In the genomic region with DNA sequence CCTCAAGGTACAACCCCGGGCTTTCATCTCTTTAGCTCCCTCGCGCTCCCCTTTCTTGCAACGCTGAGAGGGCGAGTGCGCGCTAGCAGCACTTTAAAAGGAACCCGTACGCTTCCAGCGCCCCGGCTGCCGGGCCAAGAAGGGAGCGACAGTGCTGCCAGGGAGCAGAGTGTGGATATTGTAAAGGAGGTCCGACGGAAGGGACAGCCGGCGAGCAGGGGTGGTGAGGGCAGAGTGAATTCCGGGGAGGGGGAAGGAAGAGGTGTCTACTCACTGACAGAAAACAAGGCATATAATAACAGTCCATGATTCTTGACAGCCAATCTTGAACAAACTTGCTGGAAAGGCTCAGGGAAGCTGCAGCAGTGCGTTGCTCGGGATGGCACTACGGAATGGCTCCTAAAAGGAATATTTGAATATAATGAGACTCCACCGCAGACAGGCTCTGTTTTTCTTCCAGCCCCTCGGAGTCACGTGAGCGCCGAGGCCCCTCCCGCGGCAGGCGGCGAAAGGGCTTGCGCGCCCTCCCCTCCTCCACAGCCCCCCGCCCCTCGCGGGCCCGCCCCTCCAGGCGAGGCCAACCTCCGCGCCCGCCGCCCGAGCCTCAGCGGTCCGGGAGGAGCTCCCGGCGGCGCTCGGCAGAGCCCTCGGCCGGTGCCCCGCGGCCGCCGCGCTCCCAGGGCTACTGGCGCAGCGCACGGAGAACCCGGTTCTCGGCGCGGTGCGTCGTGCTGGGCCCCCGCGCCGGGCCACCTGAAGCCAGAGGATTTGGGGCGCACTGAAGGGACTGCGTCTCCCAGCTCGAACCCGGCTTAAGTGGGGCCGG, we compare ENCODE assay signal across 8 cellular contexts. TPM values are rescaled to one million over a fixed set of nuclear protein-coding genes. Genes with fewer than 3 reads are reported as not detected.
DNase-seq lines count a peak whose midpoint lies in the region; ATAC-seq, FAIRE-seq and TF ChIP-seq lines count a peak whose summit lies in the region.

No MANE protein-coding gene starts in this region.

- H3F3A ChIP-seq in GM23338 (replicated peaks; ENCODE audit: low read depth) (peaks cover 17% of the 10 kb centered on the region), PC-3 (ENCODE audit: low read length, unreplicated experiment) (no peaks in the 10 kb centered on the region)

- no peaks in the 10 kb centered on the region; the same call in 1 of the 2 replicates for H4K20me1 ChIP-seq in GM23338 (replicated peaks; ENCODE audit: insufficient read depth)
- H4K20me1 ChIP-seq in PC-3 (ENCODE audit: low read length): no peaks in the 10 kb centered on the region

- H3K27ac ChIP-seq in GM23338 (ENCODE audit: low read depth) (no peak overlapping the region), PC-3 (ENCODE audit: low read length) (peak overlapping the region; percentile 31; the same call in 1 of the 2 replicates), colonic mucosa (peak overlapping the region; percentile 81), kidney (ENCODE audit: low read depth in 2 of 2, low read length in 2 of 2) (peak overlapping the region; percentile 86 to 91), skeletal muscle tissue (ENCODE audit: low read depth, low read length) (peak overlapping the region; percentile 72)

- DNase-seq in AG09319 (ENCODE audit: extremely low read depth, low read depth) (peak; percentile 73), GM23338 (ENCODE audit: low spot score) (peak; percentile 86), PC-3 (peak; percentile 88), colonic mucosa (peak; percentile 88), kidney (peak; percentile 97)

- H3K36me3 Mint-ChIP-seq in GM23338 (ENCODE audit: low read depth): peaks cover 3% of the 10 kb centered on the region; the same call in 1 of the 3 replicates

- TSS peak; percentile 66 for BruUV-seq in PC-3 (replicated peaks; lab: Mats Ljungman, UMichigan)

- no peaks in the 10 kb centered on the region for H3K36me3 ChIP-seq in GM23338 (ENCODE audit: insufficient read depth)
- no peaks in the 10 kb centered on the region for H3K36me3 ChIP-seq in PC-3 (ENCODE audit: low read depth, low read length)
- H3K36me3 ChIP-seq in colonic mucosa: no peaks in the 10 kb centered on the region
- H3K36me3 ChIP-seq in kidney (ENCODE audit: control insufficient read depth in 1 of 2, insufficient read depth in 2 of 2, low read length in 2 of 2): peaks cover 0 to 6% of the 10 kb centered on the region in 2 donors
- peaks cover 0 to 6% (median 4%) of the 10 kb centered on the region in 3 donors for H3K36me3 ChIP-seq in skeletal muscle tissue (ENCODE audit: control insufficient read depth in 3 of 3, insufficient read depth in 3 of 3, low read length in 3 of 3)

- H3K4me3 ChIP-seq in GM23338 (peak overlapping the region; percentile 91), PC-3 (ENCODE audit: low read length) (peak overlapping the region; percentile 91), colonic mucosa (peak overlapping the region; percentile 50), kidney (ENCODE audit: low read length in 2 of 2) (peak overlapping the region; percentile 76 to 98), skeletal muscle tissue (ENCODE audit: low read length in 3 of 3) (peak overlapping the region; percentile 72 to 81 (median 80))

- peaks cover 9% of the 10 kb centered on the region; the same call in 1 of the 3 replicates for H3K9me3 Mint-ChIP-seq in GM23338

- TF ChIP-seq CTCF in AG09319 (IDR thresholded peaks at IDR 0.05; ENCODE audit: low read depth, low read length): no peak
- no peak for TF ChIP-seq CTCF in GM23338 (conservative IDR thresholded peaks at IDR 0.05; ENCODE audit: low read depth in 2 of 2)
- no peak for TF ChIP-seq CTCF in PC-3 (conservative IDR thresholded peaks at IDR 0.05; ENCODE audit: low read depth, low read length)
- no peak for TF ChIP-seq CTCF in colonic mucosa (IDR thresholded peaks at IDR 0.05)
- no peak for TF ChIP-seq CTCF in kidney (IDR thresholded peaks at IDR 0.05; ENCODE audit: borderline replicate concordance, extremely low read depth, insufficient read depth)

- no peak overlapping the region; the same call in 1 of the 2 replicates for H3K27ac Mint-ChIP-seq in GM23338

- H3K79me2 ChIP-seq in GM23338 (replicated peaks; ENCODE audit: insufficient read depth): no peaks in the 10 kb centered on the region
- peaks cover 27% of the 10 kb centered on the region for H3K79me2 ChIP-seq in PC-3 (ENCODE audit: low read length)

- H3K4me1 ChIP-seq in GM23338 (ENCODE audit: insufficient read depth) (peaks cover 44% of the 10 kb centered on the region), PC-3 (ENCODE audit: insufficient read depth, low read length) (0 out of 2 replicates have a peak, but pooled peaks cover 4% of the 10 kb centered on the region), colonic mucosa (peaks cover 4% of the 10 kb centered on the region), kidney (ENCODE audit: control insufficient read depth in 1 of 2, insufficient read depth in 1 of 2, low read depth in 1 of 2, low read length in 2 of 2) (peaks cover 19 to 22% of the 10 kb centered on the region in 2 donors), skeletal muscle tissue (ENCODE audit: control insufficient read depth in 3 of 3, insufficient read depth in 3 of 3, low read length in 3 of 3) (peaks cover 20 to 45% (median 23%) of the 10 kb centered on the region in 3 donors)

- ATAC-seq in GM23338: peak; percentile 38
- ATAC-seq in PC-3: peak; percentile 75
- no peak for ATAC-seq in HG03280 (IDR thresholded peaks at IDR 0.05; ENCODE audit: unreplicated experiment)
- ATAC-seq in GM21529 (IDR thresholded peaks at IDR 0.05; ENCODE audit: unreplicated experiment): no peak

- H3K27me3 ChIP-seq in GM23338 (ENCODE audit: insufficient read depth) (peaks cover 91% of the 10 kb centered on the region), PC-3 (ENCODE audit: low read length) (no peaks in the 10 kb centered on the region), colonic mucosa (no peaks in the 10 kb centered on the region), skeletal muscle tissue (ENCODE audit: control insufficient read depth in 3 of 3, insufficient read depth in 3 of 3, low read length in 3 of 3) (peaks cover 39 to 71% (median 63%) of the 10 kb centered on the region in 3 donors)

- intact Hi-C loops in PC-3 (cut with micrococcal nuclease) (loop anchor here (2.0 to 10.0 kb wide), 7 partner anchors 22 to 518 kb away; no protein-coding TSS in a partner anchor), colonic mucosa (cut with DNase I) (no loop called here), kidney (cut with DNase I) (no loop called here)

- H3K9me3 ChIP-seq in PC-3 (ENCODE audit: low read length) (no peaks in the 10 kb centered on the region), colonic mucosa (no peaks in the 10 kb centered on the region), kidney (ENCODE audit: control insufficient read depth in 1 of 2, low read length in 2 of 2) (no peaks in the 10 kb centered on the region), skeletal muscle tissue (ENCODE audit: control insufficient read depth in 3 of 3, low read length in 3 of 3) (no peaks in the 10 kb centered on the region)

- 0 out of 2 replicates have a peak, but pooled peaks cover 4% of the 10 kb centered on the region for H3K9me2 ChIP-seq in GM23338 (ENCODE audit: insufficient read depth)
- H3K9me2 ChIP-seq in PC-3 (replicated peaks; ENCODE audit: low read length): no peaks in the 10 kb centered on the region

- peak overlapping the region; percentile 87 for H3K4me3 Mint-ChIP-seq in GM23338

- peak overlapping the region; percentile 100 for H3K4me2 ChIP-seq in GM23338
- peak overlapping the region; percentile 91 for H3K4me2 ChIP-seq in PC-3 (ENCODE audit: low read length)

- peaks cover 42% of the 10 kb centered on the region for H3K4me1 Mint-ChIP-seq in GM23338

- CTCF ChIA-PET in PC-3 (lab: Charles Lee): interaction anchor here (0.5 to 1.4 kb wide), 18 partner anchors 10 to 724 kb away, joined by 3 to 17 read pairs (median 4); no protein-coding TSS in a partner anchor

- no peak for FAIRE-seq in kidney (lab: Jason Lieb, UNC)

- peak overlapping the region; percentile 99 for H2AFZ ChIP-seq in GM23338
- peak overlapping the region; percentile 90 for H2AFZ ChIP-seq in PC-3 (ENCODE audit: low read length)

- POLR2A ChIA-PET in PC-3 (lab: Charles Lee; ENCODE audit: unreplicated experiment): interaction anchor here (0.5 to 1.7 kb wide), 21 partner anchors 10 to 1353 kb away, joined by 3 to 14 read pairs (median 4); no protein-coding TSS in a partner anchor

- H3K27me3 Mint-ChIP-seq in GM23338 (ENCODE audit: insufficient read depth, low read depth, poor library complexity): peaks cover 92% of the 10 kb centered on the region

- peak overlapping the region; percentile 57 for H3K9ac ChIP-seq in PC-3 (ENCODE audit: low read length)
- peak overlapping the region; percentile 54 to 82 for H3K9ac ChIP-seq in colonic mucosa (ENCODE audit: low read depth in 2 of 2, low read length in 2 of 2)
- peak overlapping the region; percentile 54 to 78 for H3K9ac ChIP-seq in kidney (ENCODE audit: low read length in 2 of 2)
- peak overlapping the region; percentile 65 to 79 (median 75) for H3K9ac ChIP-seq in skeletal muscle tissue (ENCODE audit: low read depth in 1 of 3, low read length in 3 of 3)

TF ChIP-seq in GM23338, 12 proteins besides CTCF, POLR2A, EP300 and RAD21 (continues in another document):
- no peak for TF ChIP-seq EZH2phosphoT487 (IDR thresholded peaks at IDR 0.05; ENCODE audit: unreplicated experiment)
- TF ChIP-seq ZNF331 (CRISPR knock-in tag; IDR thresholded peaks at IDR 0.05; ENCODE audit: low read depth): no peak
- TF ChIP-seq STAT1 (IDR thresholded peaks at IDR 0.05; ENCODE audit: unreplicated experiment): no peak
- TF ChIP-seq NANOG (IDR thresholded peaks at IDR 0.05; ENCODE audit: borderline replicate concordance): no peak

RNA-seq across cellular contexts. Expression of gene BMP4, which starts 3.4 kb away (rescaled TPM):
- total RNA-seq in GM23338 (2014; rRNA removed; shearing (Covaris generic)): 3.9 and 5.0 TPM in 2 replicates
- polyA plus RNA-seq in GM23338 (2016; fragmentation: Nextera tagmentation; extraction: Ambion mirVana): 2.5 and 3.0 TPM in 2 replicates
- total RNA-seq in PC-3 (2014; rRNA removed): 8.7 and 16.5 TPM in 2 replicates
- 10 to 100 TPM; 11.7 to 14.5 TPM for total RNA-seq in colonic mucosa
- 11.2 TPM for total RNA-seq in kidney
- polyA plus RNA-seq in kidney (ENCODE audit: insufficient read depth, low read depth, low replicate concordance): 9.9 TPM
- total RNA-seq in skeletal muscle tissue: 5.2 TPM

Comparison
In these comparisons a context has a peak if more than half of its experiments do, and no peak if none do; other contexts are left out.
1. ATAC-seq: peak in GM23338 (single experiment) and PC-3 (single experiment); none in HG03280 (single experiment) and GM21529 (single experiment).
2. Peak in every context shown above with its lines, with median percentiles within 50 percentile points of each other: DNase-seq, H3K4me3 ChIP-seq and H3K9ac ChIP-seq.